In the genomic region with DNA sequence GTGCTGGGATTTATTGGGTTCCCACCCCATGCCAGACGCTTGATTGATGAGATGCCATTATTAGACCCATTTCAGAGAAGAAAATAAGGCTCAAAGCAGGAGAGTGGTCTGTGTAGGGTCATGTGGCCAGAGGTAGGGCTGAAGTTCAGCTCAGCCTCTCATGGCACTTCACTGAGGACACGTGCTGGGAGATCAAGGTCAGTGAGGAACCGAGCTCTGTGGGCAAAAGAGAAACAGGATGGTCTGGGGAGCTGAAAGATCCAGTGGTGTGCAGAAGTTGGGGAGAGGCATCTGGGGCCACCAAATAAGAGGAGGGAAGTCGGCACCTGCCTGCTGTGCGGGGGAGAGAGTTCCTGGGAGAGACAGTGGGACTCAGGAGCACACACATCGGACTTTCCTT, we compare ENCODE assay signal across 22 cellular contexts. TPM values are rescaled to one million over a fixed set of nuclear protein-coding genes. Genes with fewer than 3 reads are reported as not detected.
"Had no signal": no experiment of that assay in that cellular context is flagged by ENCODE, and none has a peak within 500 bp of the region (broad histone marks: within the 10 kb centered on the region; RNA-seq: fewer than 3 reads in every experiment).

No MANE protein-coding gene starts in this region.

- H3K4me1 Mint-ChIP-seq: endodermal cell had no signal

- H3K27me3 ChIP-seq: brain microvascular endothelial cell, tibial nerve, uterus had no signal

- H3K4me3 Mint-ChIP-seq: activated CD8-positive, alpha-beta T cell treated with anti-CD3 and anti-CD28 coated beads for 36 hours; activated naive CD4-positive, alpha-beta T cell treated with anti-CD3 and anti-CD28 coated beads for 36 hours; activated naive CD8-positive, alpha-beta T cell treated with anti-CD3 and anti-CD28 coated beads, Interleukin-2, amount 50 U/mL, for 24 hours; activated T-cell treated with anti-CD3 and anti-CD28 coated beads, Interleukin-2, amount 50 U/mL, for 24 hours; endodermal cell; mesothelial cell of epicardium; natural killer cell treated with Interleukin-12 subunit alpha and Interleukin-12 subunit beta and Interleukin-15 and Interleukin-18, amount 100 ng/mL, for 72 hours had no signal

- DNase-seq: activated CD4-positive, alpha-beta T cell treated with anti-CD3 and anti-CD28 coated beads for 48 hours; activated CD4-positive, CD25-positive, alpha-beta regulatory T cell; activated CD8-positive, alpha-beta T cell treated with anti-CD3 and anti-CD28 coated beads for 36 hours; activated naive CD4-positive, alpha-beta T cell treated with anti-CD3 and anti-CD28 coated beads for 36 hours; activated naive CD8-positive, alpha-beta T cell treated with anti-CD3 and anti-CD28 coated beads, Interleukin-2, amount 50 U/mL, for 24 hours; activated T-cell treated with anti-CD3 and anti-CD28 coated beads, Interleukin-2, amount 50 U/mL, for 24 hours; anterior cingulate cortex; brain microvascular endothelial cell; central memory CD4-positive, alpha-beta T cell; endodermal cell; foreskin melanocyte; glutamatergic neuron; hippocampal formation; left colon; spleen; stimulated activated CD8-positive, alpha-beta memory T cell treated with anti-CD3 and anti-CD28 coated beads, Interleukin-4, amount 100 ng/mL, for 48 hours; stimulated activated naive CD4-positive, alpha-beta T cell treated with Interleukin-2 at 50 U/mL for 16 hours; substantia nigra; uterus had no signal

- H3K27me3 Mint-ChIP-seq: activated CD8-positive, alpha-beta T cell treated with anti-CD3 and anti-CD28 coated beads for 36 hours had no signal

- H3K4me3 ChIP-seq: spleen, tibial nerve, uterus had no signal

- ATAC-seq: activated CD8-positive, alpha-beta T cell treated with anti-CD3 and anti-CD28 coated beads for 36 hours; activated naive CD8-positive, alpha-beta T cell treated with anti-CD3 and anti-CD28 coated beads, Interleukin-2, amount 50 U/mL, for 24 hours; left colon; natural killer cell treated with Interleukin-12 subunit alpha and Interleukin-12 subunit beta and Interleukin-15 and Interleukin-18, amount 100 ng/mL, for 72 hours had no signal

- H3K27ac ChIP-seq: brain microvascular endothelial cell, spleen, tibial nerve, uterus had no signal

- H3K27ac Mint-ChIP-seq: activated CD8-positive, alpha-beta T cell treated with anti-CD3 and anti-CD28 coated beads for 36 hours; activated naive CD4-positive, alpha-beta T cell treated with anti-CD3 and anti-CD28 coated beads for 36 hours; activated naive CD8-positive, alpha-beta T cell treated with anti-CD3 and anti-CD28 coated beads, Interleukin-2, amount 50 U/mL, for 24 hours; activated T-cell treated with anti-CD3 and anti-CD28 coated beads, Interleukin-2, amount 50 U/mL, for 24 hours; endodermal cell; mesothelial cell of epicardium; natural killer cell treated with Interleukin-12 subunit alpha and Interleukin-12 subunit beta and Interleukin-15 and Interleukin-18, amount 100 ng/mL, for 72 hours had no signal

- H3K9me3 Mint-ChIP-seq: activated CD8-positive, alpha-beta T cell treated with anti-CD3 and anti-CD28 coated beads for 36 hours; activated naive CD4-positive, alpha-beta T cell treated with anti-CD3 and anti-CD28 coated beads for 36 hours; activated naive CD8-positive, alpha-beta T cell treated with anti-CD3 and anti-CD28 coated beads, Interleukin-2, amount 50 U/mL, for 24 hours; activated T-cell treated with anti-CD3 and anti-CD28 coated beads, Interleukin-2, amount 50 U/mL, for 24 hours; endodermal cell; mesothelial cell of epicardium; natural killer cell treated with Interleukin-12 subunit alpha and Interleukin-12 subunit beta and Interleukin-15 and Interleukin-18, amount 100 ng/mL, for 72 hours had no signal

- H3K9me3 ChIP-seq: spleen, tibial nerve, uterus had no signal

- H3K36me3 ChIP-seq: brain microvascular endothelial cell, spleen, tibial nerve, uterus had no signal

- H3K36me3 Mint-ChIP-seq: natural killer cell treated with Interleukin-12 subunit alpha and Interleukin-12 subunit beta and Interleukin-15 and Interleukin-18, amount 100 ng/mL, for 72 hours had no signal

- H3K4me1 ChIP-seq: uterus had no signal

RNA-seq across cellular contexts. Expression of a gene that starts 19.6 kb away (rescaled TPM):
- total RNA-seq: natural killer cell treated with Interleukin-12 subunit alpha and Interleukin-12 subunit beta and Interleukin-15 and Interleukin-18, amount 100 ng/mL, for 72 hours had no signal

RNA-seq across cellular contexts. Expression of a gene that starts 53.3 kb away (rescaled TPM):
- total RNA-seq: activated CD8-positive, alpha-beta T cell treated with anti-CD3 and anti-CD28 coated beads for 36 hours; activated naive CD4-positive, alpha-beta T cell treated with anti-CD3 and anti-CD28 coated beads for 36 hours; spleen had no signal
